In genomic region chr5:148906968-148907367, GRCh38 we compare ENCODE assay signal across 34 cellular contexts.
"Had no signal": no experiment of that assay in that cellular context is flagged by ENCODE, and none has a peak within 500 bp of the region (broad histone marks: within the 10 kb centered on the region; RNA-seq: fewer than 3 reads in every experiment).

No MANE protein-coding gene starts in this region.

- H3K36me3 Mint-ChIP-seq: activated CD8-positive, alpha-beta memory T cell treated with anti-CD3 and anti-CD28 coated beads, Interleukin-2, amount 10 ng/mL, durations not matched to agents 7 days and 5 days; activated naive CD4-positive, alpha-beta T cell treated with anti-CD3 and anti-CD28 coated beads, Interleukin-2, amount 50 U/mL, for 24 hours; activated naive CD8-positive, alpha-beta T cell treated with anti-CD3 and anti-CD28 coated beads for 36 hours; WTC11 had no signal

- DNase-seq: activated CD4-positive, alpha-beta memory T cell treated with anti-CD3 and anti-CD28 coated beads, Interleukin-2, amount 10 ng/mL, durations not matched to agents 7 days and 5 days; activated CD4-positive, alpha-beta T cell treated with anti-CD3 and anti-CD28 coated beads for 1 hour; activated CD4-positive, alpha-beta T cell treated with anti-CD3 and anti-CD28 coated beads for 4 hours; activated CD4-positive, alpha-beta T cell treated with anti-CD3 and anti-CD28 coated beads, Interleukin-2, amount 10 ng/mL, durations not matched to agents 7 days and 5 days; activated CD4-positive, alpha-beta T cell treated with anti-CD3 and anti-CD28 coated beads, Interleukin-2, amount 50 U/mL, for 4 hours; activated CD8-positive, alpha-beta memory T cell treated with anti-CD3 and anti-CD28 coated beads, Interleukin-2, amount 10 ng/mL, durations not matched to agents 7 days and 5 days; activated CD8-positive, alpha-beta memory T cell treated with anti-CD3 and anti-CD28 coated beads, Interleukin-2, amount 50 U/mL, for 4 hours; activated effector memory CD4-positive, alpha-beta T cell treated with anti-CD3 and anti-CD28 coated beads, Interleukin-2, amount 50 U/mL, for 16 hours; activated naive CD4-positive, alpha-beta T cell treated with anti-CD3 and anti-CD28 coated beads for 36 hours; activated naive CD8-positive, alpha-beta T cell treated with anti-CD3 and anti-CD28 coated beads for 36 hours; activated naive CD8-positive, alpha-beta T cell treated with anti-CD3 and anti-CD28 coated beads, Interleukin-2, amount 50 U/mL, for 24 hours; activated T-cell treated with anti-CD3 and anti-CD28 coated beads, Interleukin-2, amount 50 U/mL, for 1 hour; adrenal gland; amygdala; aorta; body of pancreas; central memory CD4-positive, alpha-beta T cell; cerebellar nuclear complex; dorsolateral prefrontal cortex; effector memory CD4-positive, alpha-beta T cell; erythroblast; foreskin keratinocyte; gastrocnemius medialis; glutamatergic neuron; heart left ventricle; T-helper 2 cell had no signal

- H3K27ac ChIP-seq: adrenal gland, body of pancreas, breast epithelium, cardiac muscle cell, coronary artery, dorsolateral prefrontal cortex, esophagus muscularis mucosa, foreskin keratinocyte, gastrocnemius medialis, heart left ventricle had no signal

- H3K4me3 Mint-ChIP-seq: activated CD4-positive, alpha-beta memory T cell treated with anti-CD3 and anti-CD28 coated beads, Interleukin-2, amount 10 ng/mL, durations not matched to agents 7 days and 5 days; activated CD4-positive, alpha-beta T cell treated with anti-CD3 and anti-CD28 coated beads, Interleukin-2, amount 10 ng/mL, durations not matched to agents 7 days and 5 days; activated CD8-positive, alpha-beta memory T cell treated with anti-CD3 and anti-CD28 coated beads, Interleukin-2, amount 10 ng/mL, durations not matched to agents 7 days and 5 days; activated naive CD4-positive, alpha-beta T cell treated with anti-CD3 and anti-CD28 coated beads for 36 hours; activated naive CD4-positive, alpha-beta T cell treated with anti-CD3 and anti-CD28 coated beads, Interleukin-2, amount 50 U/mL, for 24 hours; activated naive CD8-positive, alpha-beta T cell treated with anti-CD3 and anti-CD28 coated beads for 36 hours; activated naive CD8-positive, alpha-beta T cell treated with anti-CD3 and anti-CD28 coated beads, Interleukin-2, amount 50 U/mL, for 24 hours; dendritic cell treated with granulocyte-macrophage colony-stimulating factor and Interleukin-4, amounts not matched to agents 40 ng/mL and 50 ng/mL, for 4 days; WTC11 had no signal

- H3K4me1 Mint-ChIP-seq: activated naive CD4-positive, alpha-beta T cell treated with anti-CD3 and anti-CD28 coated beads, Interleukin-2, amount 50 U/mL, for 24 hours had no signal

- H3K27me3 Mint-ChIP-seq: activated CD4-positive, alpha-beta memory T cell treated with anti-CD3 and anti-CD28 coated beads, Interleukin-2, amount 10 ng/mL, durations not matched to agents 7 days and 5 days; activated CD8-positive, alpha-beta memory T cell treated with anti-CD3 and anti-CD28 coated beads, Interleukin-2, amount 10 ng/mL, durations not matched to agents 7 days and 5 days; activated naive CD8-positive, alpha-beta T cell treated with anti-CD3 and anti-CD28 coated beads, Interleukin-2, amount 50 U/mL, for 24 hours; dendritic cell treated with granulocyte-macrophage colony-stimulating factor and Interleukin-4, amounts not matched to agents 40 ng/mL and 50 ng/mL, for 4 days had no signal

- ATAC-seq: activated CD8-positive, alpha-beta memory T cell treated with anti-CD3 and anti-CD28 coated beads, Interleukin-2, amount 10 ng/mL, durations not matched to agents 7 days and 5 days; activated naive CD8-positive, alpha-beta T cell treated with anti-CD3 and anti-CD28 coated beads, Interleukin-2, amount 50 U/mL, for 24 hours; body of pancreas; foreskin keratinocyte; gastrocnemius medialis; heart left ventricle; WTC11 had no signal

- H3K27ac Mint-ChIP-seq: activated CD4-positive, alpha-beta memory T cell treated with anti-CD3 and anti-CD28 coated beads, Interleukin-2, amount 10 ng/mL, durations not matched to agents 7 days and 5 days; activated CD4-positive, alpha-beta T cell treated with anti-CD3 and anti-CD28 coated beads, Interleukin-2, amount 10 ng/mL, durations not matched to agents 7 days and 5 days; activated CD8-positive, alpha-beta memory T cell treated with anti-CD3 and anti-CD28 coated beads, Interleukin-2, amount 10 ng/mL, durations not matched to agents 7 days and 5 days; activated naive CD4-positive, alpha-beta T cell treated with anti-CD3 and anti-CD28 coated beads for 36 hours; activated naive CD4-positive, alpha-beta T cell treated with anti-CD3 and anti-CD28 coated beads, Interleukin-2, amount 50 U/mL, for 24 hours; activated naive CD8-positive, alpha-beta T cell treated with anti-CD3 and anti-CD28 coated beads for 36 hours; activated naive CD8-positive, alpha-beta T cell treated with anti-CD3 and anti-CD28 coated beads, Interleukin-2, amount 50 U/mL, for 24 hours; activated T-helper 2 cell treated with anti-CD3 and anti-CD28 coated beads, Interferon-gamma antibody, Interleukin-2, Interleukin-4, amounts not matched to agents 10 μg/mL and 5 μg/mL and 100 μg/mL, durations not matched to agents 14 hours and 24 hours and 36 hours; dendritic cell treated with granulocyte-macrophage colony-stimulating factor and Interleukin-4, amounts not matched to agents 40 ng/mL and 50 ng/mL, for 4 days; WTC11 had no signal

- H3K9me3 Mint-ChIP-seq: activated CD4-positive, alpha-beta memory T cell treated with anti-CD3 and anti-CD28 coated beads, Interleukin-2, amount 10 ng/mL, durations not matched to agents 7 days and 5 days; activated CD4-positive, alpha-beta T cell treated with anti-CD3 and anti-CD28 coated beads, Interleukin-2, amount 10 ng/mL, durations not matched to agents 7 days and 5 days; activated naive CD4-positive, alpha-beta T cell treated with anti-CD3 and anti-CD28 coated beads for 36 hours; activated naive CD4-positive, alpha-beta T cell treated with anti-CD3 and anti-CD28 coated beads, Interleukin-2, amount 50 U/mL, for 24 hours; activated naive CD8-positive, alpha-beta T cell treated with anti-CD3 and anti-CD28 coated beads for 36 hours; activated naive CD8-positive, alpha-beta T cell treated with anti-CD3 and anti-CD28 coated beads, Interleukin-2, amount 50 U/mL, for 24 hours; activated T-helper 2 cell treated with anti-CD3 and anti-CD28 coated beads, Interferon-gamma antibody, Interleukin-2, Interleukin-4, amounts not matched to agents 10 μg/mL and 5 μg/mL and 100 μg/mL, durations not matched to agents 14 hours and 24 hours and 36 hours; dendritic cell treated with granulocyte-macrophage colony-stimulating factor and Interleukin-4, amounts not matched to agents 40 ng/mL and 50 ng/mL, for 4 days; WTC11 had no signal
